ENCODE assay signal across 13 cellular contexts in the genomic region with DNA sequence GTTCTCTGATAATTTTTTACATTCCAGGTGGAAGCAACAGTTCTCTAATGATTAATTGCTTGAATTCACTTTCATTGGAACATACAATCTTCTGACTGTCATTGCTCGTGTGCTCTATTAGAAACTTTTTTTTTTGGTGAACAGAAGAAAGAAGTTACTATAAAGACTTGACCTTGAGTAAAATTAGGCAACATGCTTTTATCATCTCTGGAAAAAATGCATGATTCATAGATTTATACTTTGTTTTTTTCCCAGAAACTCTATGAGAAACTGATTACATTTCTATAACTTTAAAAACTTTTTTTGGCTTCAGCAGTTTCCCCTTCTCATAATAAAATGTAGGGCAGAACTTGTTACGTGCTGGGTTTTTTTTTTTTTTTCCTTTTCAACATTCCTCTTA.
"Had no signal": no experiment of that assay in that cellular context is flagged by ENCODE, and none has a peak within 500 bp of the region (broad histone marks: within the 10 kb centered on the region; RNA-seq: fewer than 3 reads in every experiment).

No MANE protein-coding gene starts in this region.

- H3K36me3 ChIP-seq: gastrocnemius medialis, lower lobe of right lung had no signal

- H3K4me1 ChIP-seq: lower lobe of right lung, spleen had no signal

- DNase-seq: activated CD4-positive, alpha-beta T cell treated with anti-CD3 and anti-CD28 coated beads for 4 hours; activated CD8-positive, alpha-beta T cell treated with anti-CD3 and anti-CD28 coated beads for 36 hours; activated gamma-delta T cell; activated T-cell treated with anti-CD3 and anti-CD28 coated beads, Interleukin-2, amount 50 U/mL, for 48 hours; aorta; dorsolateral prefrontal cortex; gastrocnemius medialis; heart left ventricle; left colon; lower lobe of right lung; spleen; T-helper 2 cell had no signal

- H3K27ac ChIP-seq: dorsolateral prefrontal cortex, gastrocnemius medialis, heart left ventricle, lower lobe of right lung, spleen had no signal

- H3K27me3 ChIP-seq: dorsolateral prefrontal cortex, gastrocnemius medialis, heart left ventricle, spleen, tibial nerve had no signal

- H3K4me3 ChIP-seq: dorsolateral prefrontal cortex, gastrocnemius medialis, heart left ventricle, lower lobe of right lung, spleen, tibial nerve had no signal
